In genomic region chr11:59615132-59615636, GRCh38 we compare ENCODE assay signal across 8 cellular contexts. TPM values are rescaled to one million over a fixed set of nuclear protein-coding genes. Genes with fewer than 3 reads are reported as not detected.
DNase-seq lines count a peak whose midpoint lies in the region; ATAC-seq, FAIRE-seq and TF ChIP-seq lines count a peak whose summit lies in the region.

No MANE protein-coding gene starts in this region.

- DNase-seq in HuH-7.5 (ENCODE audit: low spot score) (peak; percentile 70), mammary epithelial cell (peak; percentile 60), kidney tubule cell (ENCODE audit: low spot score) (peak; percentile 63), frontal cortex (ENCODE audit: low spot score in 2 of 2) (no peak)
- peak; percentile 63 for DNase-seq in stimulated activated CD4-positive, alpha-beta T cell treated with anti-CD3 and anti-CD28 coated beads, Interleukin-1b, Interleukin-23, amount 100 ng/mL, for 48 hours

- dilution Hi-C loops in mammary epithelial cell (cut with HindIII; ENCODE audit: low sequenced_read_pairs), result loop anchor here (10.0 kb wide), 1 partner anchor 60 kb away; no protein-coding TSS in a partner anchor

- 2% methylated on average over 8 of the region's 51 CpGs for WGBS in mammary epithelial cell (ENCODE audit: low coverage, missing lambda C conversion rate)

- CTCF ChIA-PET in mammary epithelial cell (lab: Charles Lee; ENCODE audit: low non-redundant PET), result interaction anchor here (0.6 kb wide), 1 partner anchor 1093 kb away, joined by 4 read pairs; no protein-coding TSS in a partner anchor

- ATAC-seq in GM21390 (IDR thresholded peaks at IDR 0.05; ENCODE audit: unreplicated experiment), result peak; percentile 12

- H3K4me3 ChIP-seq in WI38 (ENCODE audit: low read depth, low read length) (peak overlapping the region; percentile 99), mammary epithelial cell (replicated peaks in 1 of 3; ENCODE audit: insufficient read depth in 1 of 3, low read depth in 2 of 3, low read length in 3 of 3) (peak overlapping the region; percentile 68 to 85 (median 79))

- no peaks in the 10 kb centered on the region for H3K9me3 ChIP-seq in mammary epithelial cell (replicated peaks; ENCODE audit: insufficient read depth, low read length)

- H3K27me3 ChIP-seq in mammary epithelial cell (ENCODE audit: insufficient read depth, low read length), result no peaks in the 10 kb centered on the region

- peak overlapping the region; percentile 89 for H2AFZ ChIP-seq in mammary epithelial cell (ENCODE audit: low read depth, low read length)

- peak overlapping the region; percentile 90 for H3K27ac ChIP-seq in C4-2B
- peak overlapping the region; percentile 65 for H3K27ac ChIP-seq in mammary epithelial cell (ENCODE audit: insufficient read depth, low read depth, low read length)

- peaks cover 5% of the 10 kb centered on the region for H3K36me3 ChIP-seq in mammary epithelial cell (ENCODE audit: insufficient read depth, low read length)

- intact Hi-C loops in mammary epithelial cell (cut with micrococcal nuclease), result loop anchor here (1.0 to 5.0 kb wide), 4 partner anchors 48 to 142 kb away; partner anchors contain the start of genes PATL1 and STX3

- peak overlapping the region; percentile 83 for H3K4me2 ChIP-seq in mammary epithelial cell (ENCODE audit: insufficient read depth, low read depth, low read length)

- TF ChIP-seq CTCF in C4-2B (conservative IDR thresholded peaks at IDR 0.05) (no peak; the same call in 1 of the 2 replicates), WI38 (IDR thresholded peaks at IDR 0.05; ENCODE audit: low read depth, low read length) (no peak), mammary epithelial cell (conservative IDR thresholded peaks at IDR 0.05 in 1 of 2, IDR thresholded peaks at IDR 0.05 in 1 of 2; ENCODE audit: extremely low read depth in 1 of 2, insufficient read depth in 1 of 2, low read depth in 1 of 2, low read length in 2 of 2) (no peak)

- H4K20me1 ChIP-seq in mammary epithelial cell (ENCODE audit: insufficient read depth, low read length), result no peaks in the 10 kb centered on the region

- no TSS peak for BruUV-seq in mammary epithelial cell (replicated peaks; lab: Mats Ljungman, UMichigan)

- no peak for FAIRE-seq in frontal cortex (lab: Jason Lieb, UNC)

- peaks cover 17% of the 10 kb centered on the region for H3K4me1 ChIP-seq in mammary epithelial cell (ENCODE audit: insufficient read depth, low read length)

- in situ Hi-C loops in mammary epithelial cell (cut with MboI; ENCODE audit: low sequenced_read_pairs in 2 of 2), result no loop called here

- H3K9ac ChIP-seq in mammary epithelial cell (ENCODE audit: insufficient read depth, low read length), result peak overlapping the region; percentile 80

- peaks cover 50% of the 10 kb centered on the region for H3K79me2 ChIP-seq in mammary epithelial cell (ENCODE audit: insufficient read depth, low read length)

RNA-seq across cellular contexts. Expression of gene OSBP, which starts 0.4 kb away (rescaled TPM):
- 10 to 100 TPM; 34.0 to 52.0 TPM for total RNA-seq in mammary epithelial cell
- polyA plus RNA-seq in mammary epithelial cell, result 19.2 TPM
- polyA minus RNA-seq in mammary epithelial cell, result 117 TPM
- total RNA-seq in frontal cortex, result 33.8 TPM

RNA-seq across cellular contexts. Expression of gene PATL1, which starts 53.7 kb away (rescaled TPM):
- total RNA-seq in mammary epithelial cell (10 to 100 TPM; 11.2 to 42.8 TPM), frontal cortex (4.5 TPM)
- 38.4 TPM for polyA plus RNA-seq in mammary epithelial cell
- 28.0 TPM for polyA minus RNA-seq in mammary epithelial cell

Comparison
In these comparisons a context has a peak if more than half of its experiments do, and no peak if none do; other contexts are left out.
1. DNase-seq: peak in HuH-7.5 (single experiment), mammary epithelial cell (single experiment), kidney tubule cell (single experiment) and stimulated activated CD4-positive, alpha-beta T cell treated with anti-CD3 and anti-CD28 coated beads, Interleukin-1b, Interleukin-23, amount 100 ng/mL, for 48 hours (single experiment); none in frontal cortex (0 of 2).